Comparison of ENCODE assay signal across 9 cellular contexts in genomic region chr10:113735913-113736312, GRCh38. TPM values are rescaled to one million over a fixed set of nuclear protein-coding genes. Genes with fewer than 3 reads are reported as not detected.
DNase-seq lines count a peak whose midpoint lies in the region; ATAC-seq and TF ChIP-seq lines count a peak whose summit lies in the region.
"Had no signal": no experiment of that assay in that cellular context is flagged by ENCODE, and none has a peak within 500 bp of the region (broad histone marks: within the 10 kb centered on the region; RNA-seq: fewer than 3 reads in every experiment).

No MANE protein-coding gene starts in this region.

- H3K27ac Mint-ChIP-seq in chondrocyte (ENCODE audit: unreplicated experiment) = no peak overlapping the region
- H3K27ac Mint-ChIP-seq: activated naive CD8-positive, alpha-beta T cell treated with anti-CD3 and anti-CD28 coated beads for 36 hours had no signal

- no peak overlapping the region for H3K4me3 Mint-ChIP-seq in chondrocyte (ENCODE audit: unreplicated experiment)
- H3K4me3 Mint-ChIP-seq: activated naive CD8-positive, alpha-beta T cell treated with anti-CD3 and anti-CD28 coated beads for 36 hours had no signal

- ATAC-seq in GM18861 (IDR thresholded peaks at IDR 0.05; ENCODE audit: unreplicated experiment) (peak; percentile 93), HG02798 (IDR thresholded peaks at IDR 0.05; ENCODE audit: poor library complexity, unreplicated experiment) (peak; percentile 67)

- no peak for TF ChIP-seq CTCF in chondrocyte (IDR thresholded peaks at IDR 0.05)

- H3K27me3 Mint-ChIP-seq in chondrocyte (ENCODE audit: low read depth) = peaks cover 5% of the 10 kb centered on the region
- H3K27me3 Mint-ChIP-seq: activated naive CD8-positive, alpha-beta T cell treated with anti-CD3 and anti-CD28 coated beads for 36 hours had no signal

- peaks cover 26% of the 10 kb centered on the region for H3K4me1 Mint-ChIP-seq in chondrocyte (ENCODE audit: low read depth)
- H3K4me1 Mint-ChIP-seq: activated naive CD8-positive, alpha-beta T cell treated with anti-CD3 and anti-CD28 coated beads for 36 hours had no signal

- no peaks in the 10 kb centered on the region for H3K36me3 Mint-ChIP-seq in chondrocyte (ENCODE audit: low read depth)

- peak; percentile 90 for DNase-seq in NCI-H510A treated with DMSO at 0.1 percent for 48 hours (lab: John Stamatoyannopoulos, UW)
- DNase-seq in kidney tubule cell (ENCODE audit: low spot score) = peak; percentile 61
- DNase-seq in LoVo (ENCODE audit: low spot score) = no peak
- DNase-seq in chondrocyte (ENCODE audit: low spot score) = no peak
- no peak for DNase-seq in SKM-1 treated with dmso at 0.1 percent for 144 hours (lab: John Stamatoyannopoulos, UW; ENCODE audit: unreplicated experiment)
- no peak for DNase-seq in hepatic stellate cell (ENCODE audit: low spot score)
- DNase-seq: activated naive CD8-positive, alpha-beta T cell treated with anti-CD3 and anti-CD28 coated beads for 36 hours had no signal

- H3K9me3 Mint-ChIP-seq in chondrocyte (ENCODE audit: low read depth) = no peaks in the 10 kb centered on the region
- H3K9me3 Mint-ChIP-seq: activated naive CD8-positive, alpha-beta T cell treated with anti-CD3 and anti-CD28 coated beads for 36 hours had no signal

RNA-seq across cellular contexts. Expression of gene PLEKHS1, which starts 15.6 kb away (rescaled TPM):
- total RNA-seq in chondrocyte = not detected in 3 replicates

RNA-seq across cellular contexts. Expression of gene CASP7, which starts 56.2 kb away (rescaled TPM):
- 24.0 to 30.4 TPM (median 26.2 TPM) in 3 replicates for total RNA-seq in chondrocyte

Comparison
In these comparisons a context has a peak if more than half of its experiments do, and no peak if none do; other contexts are left out.
1. DNase-seq: peak in NCI-H510A treated with DMSO at 0.1 percent for 48 hours (single experiment) and kidney tubule cell (single experiment); none in LoVo (single experiment), chondrocyte (single experiment), SKM-1 treated with dmso at 0.1 percent for 144 hours (single experiment) and hepatic stellate cell (single experiment).